In the genomic region with DNA sequence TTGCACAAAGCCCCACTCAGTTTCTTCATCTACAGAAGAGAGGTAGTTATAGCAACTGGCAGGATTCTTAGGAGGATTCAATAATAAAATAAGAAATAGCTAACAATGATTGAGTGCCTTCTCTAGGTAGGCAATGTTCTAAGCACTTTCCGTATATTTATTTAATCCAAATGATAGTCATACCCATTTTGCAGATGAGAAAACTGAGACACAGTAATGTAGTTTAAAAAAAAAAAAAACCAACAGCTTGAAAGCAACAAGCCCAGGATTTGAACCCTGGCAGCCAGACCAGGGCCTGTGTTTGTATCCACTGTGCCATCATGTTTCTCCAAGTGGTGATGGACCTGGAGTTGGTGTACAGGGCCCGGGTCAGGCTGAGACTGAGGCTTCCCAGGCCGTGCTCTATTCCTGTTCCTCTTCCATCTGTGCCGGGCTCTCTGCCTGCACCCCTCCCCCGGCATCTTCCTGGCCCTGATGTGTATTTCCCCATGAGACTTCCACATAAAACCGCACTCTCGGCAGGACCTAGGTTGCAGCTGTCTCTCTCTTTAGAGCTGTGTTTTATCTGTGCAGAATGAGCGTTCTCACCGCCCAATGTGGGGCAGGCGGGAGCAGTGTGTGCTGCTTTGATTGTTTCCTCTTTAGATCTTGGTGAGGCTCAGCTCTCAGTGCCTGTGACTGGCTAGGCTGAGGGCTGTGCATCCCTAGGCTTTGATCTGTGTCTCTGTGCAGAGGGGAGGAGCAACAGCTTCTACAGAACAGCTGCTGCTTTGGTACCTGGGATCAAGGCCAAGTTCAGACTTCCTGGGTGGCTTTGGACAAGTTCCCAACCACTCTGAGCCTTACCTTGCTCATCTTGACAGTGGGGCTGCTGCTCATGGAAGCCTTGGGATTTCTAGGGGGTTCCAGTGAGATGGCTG, we compare ENCODE assay signal across 8 cellular contexts. TPM values are rescaled to one million over a fixed set of nuclear protein-coding genes. Genes with fewer than 3 reads are reported as not detected.
A peak's percentile ranks its signal among the peaks of the same experiment; 100 is the strongest.
DNase-seq lines count a peak whose midpoint lies in the region; ATAC-seq, FAIRE-seq and TF ChIP-seq lines count a peak whose summit lies in the region.

No MANE protein-coding gene starts in this region.

- H3K36me3 ChIP-seq in GM12878 (ENCODE audit: control insufficient read depth in 2 of 2, insufficient read depth in 2 of 2, low read length in 1 of 2) (no peaks in the 10 kb centered on the region), pancreas (no peaks in the 10 kb centered on the region)

- ATAC-seq in GM12878 (peak; percentile 76), pancreas (peak in 3 of 4 donors; percentile 28 to 74 (median 67)), HG02763 (IDR thresholded peaks at IDR 0.05; ENCODE audit: unreplicated experiment) (no peak)

- no peak for TF ChIP-seq CTCF in GM12878 (IDR thresholded peaks at IDR 0.05 in 2 of 3, conservative IDR thresholded peaks at IDR 0.05 in 1 of 3; ENCODE audit: control insufficient read depth in 2 of 3, extremely low read depth in 1 of 3, insufficient read depth in 1 of 3, low read depth in 3 of 3, low read length in 3 of 3)
- TF ChIP-seq CTCF in pancreas (IDR thresholded peaks at IDR 0.05) = no peak

- intact Hi-C loops in GM12878 (cut with micrococcal nuclease; ENCODE audit: unreplicated experiment) (no loop called here), pancreas (cut with DNase I) (no loop called here)

- POLR2A ChIA-PET in GM12878 (lab: Charles Lee) = interaction anchor here (0.6 to 2.4 kb wide), 6 partner anchors 9 to 101 kb away, joined by 3 to 13 read pairs (median 4); no protein-coding TSS in a partner anchor

- TF ChIP-seq POLR2A in GM12878 (IDR thresholded peaks at IDR 0.05; ENCODE audit: low read depth, low read length) = no peak

- peak overlapping the region; percentile 12; the same call in 1 of the 2 replicates for H3K4me2 ChIP-seq in GM12878 (ENCODE audit: control insufficient read depth, insufficient read depth)

- 58% methylated on average over 10 of the region's 10 CpGs for WGBS in GM12878 (ENCODE audit: insufficient coverage, insufficient replicate concordance, low lambda C conversion rate, missing lambda C conversion rate)
- 41 to 52% methylated on average over 10 of the region's 10 CpGs for WGBS in pancreas, 2 donors

- H3K9me3 ChIP-seq in GM12878 (replicated peaks; ENCODE audit: control insufficient read depth, insufficient read depth, low read length) (no peaks in the 10 kb centered on the region), pancreas (no peaks in the 10 kb centered on the region)

- RAD21 ChIA-PET in GM12878 (lab: Charles Lee; ENCODE audit: unreplicated experiment) = interaction anchor here (0.5 to 1.7 kb wide), 8 partner anchors 10 to 639 kb away, joined by 3 to 6 read pairs (median 4); no protein-coding TSS in a partner anchor

- H3K27me3 ChIP-seq in GM12878 (replicated peaks in 1 of 2; ENCODE audit: control insufficient read depth in 2 of 2, insufficient read depth in 2 of 2, low read length in 1 of 2) (no peaks in the 10 kb centered on the region), pancreas (no peaks in the 10 kb centered on the region)

- H3K27ac ChIP-seq in GM12878 (ENCODE audit: control insufficient read depth, insufficient read depth) = no peak overlapping the region
- no peak overlapping the region for H3K27ac ChIP-seq in pancreas

- H4K20me1 ChIP-seq in GM12878 (ENCODE audit: control insufficient read depth, insufficient read depth) = no peaks in the 10 kb centered on the region

- no peak for FAIRE-seq in GM12878 (lab: Jason Lieb, UNC)
- FAIRE-seq in pancreas (lab: Jason Lieb, UNC) = no peak

- SMC1A ChIA-PET in GM12878 (lab: Charles Lee; ENCODE audit: uncharacterized antibody, unreplicated experiment) = interaction anchor here (0.7 to 2.6 kb wide), 11 partner anchors 9 to 214 kb away, joined by 3 to 19 read pairs (median 5); no protein-coding TSS in a partner anchor

- TF ChIP-seq RAD21 in GM12878 (IDR thresholded peaks at IDR 0.05; ENCODE audit: insufficient read depth, low read depth, low read length) = no peak

- H3K4me3 ChIP-seq in GM12878 (no peak overlapping the region), pancreas (no peak overlapping the region)

- no peaks in the 10 kb centered on the region for H3K79me2 ChIP-seq in GM12878 (ENCODE audit: control insufficient read depth, insufficient read depth, low read length)

- H3K4me1 ChIP-seq in GM12878 (ENCODE audit: control insufficient read depth, insufficient read depth, low read length) (peaks cover 15% of the 10 kb centered on the region), pancreas (peaks cover 6% of the 10 kb centered on the region in 3 donors)

- no peak for TF ChIP-seq EP300 in GM12878 (IDR thresholded peaks at IDR 0.05; ENCODE audit: borderline replicate concordance in 1 of 2, control insufficient read depth in 1 of 2, low read depth in 2 of 2, low read length in 2 of 2)

- CTCF ChIA-PET in GM12878 (lab: Yijun Ruan, JAX) = interaction anchor here (0.6 to 1.9 kb wide), 7 partner anchors 9 to 185 kb away, joined by 3 to 7 read pairs (median 3); no protein-coding TSS in a partner anchor

- peak; percentile 25 for DNase-seq in activated T-cell treated with anti-CD3 and anti-CD28 coated beads for 1 hour (ENCODE audit: low read depth)
- DNase-seq in activated T-cell treated with anti-CD3 and anti-CD28 coated beads for 4 hours = no peak
- DNase-seq in NCI-H2107 treated with DMSO at 0.1 percent for 48 hours (lab: John Stamatoyannopoulos, UW; ENCODE audit: unreplicated experiment) = peak; percentile 67
- DNase-seq in GM12878 (ENCODE audit: low read depth, low spot score) = no peak
- no peak for DNase-seq in pancreas
- no peak for DNase-seq in NCI-H510A (lab: John Stamatoyannopoulos, UW)
- DNase-seq in NCI-H82 treated with DMSO at 0.1 percent for 48 hours (lab: John Stamatoyannopoulos, UW; ENCODE audit: unreplicated experiment) = no peak

- in situ Hi-C loops in GM12878 (cut with MboI) = no loop called here

- no peak overlapping the region; the same call in 1 of the 2 replicates for H2AFZ ChIP-seq in GM12878 (ENCODE audit: control insufficient read depth, low read depth, low read length)

- H3K9ac ChIP-seq in GM12878 (ENCODE audit: control insufficient read depth, insufficient read depth, low read length) = no peak overlapping the region

- BruUV-seq in GM12878 (replicated peaks; lab: Mats Ljungman, UMichigan) = no TSS peak

TF ChIP-seq in GM12878, 131 proteins besides CTCF, POLR2A, EP300 and RAD21 (continues in another document):
- 0 out of 2 replicates have a peak, but pooled peaks have one; percentile 14 for TF ChIP-seq LARP7 (IDR thresholded peaks at IDR 0.05)
- no peak for TF ChIP-seq TARDBP (IDR thresholded peaks at IDR 0.05; ENCODE audit: borderline replicate concordance)
- no peak for TF ChIP-seq STAT1 (conservative IDR thresholded peaks at IDR 0.05)
- TF ChIP-seq BCL11A (IDR thresholded peaks at IDR 0.05; ENCODE audit: low read depth, low read length) = no peak
- no peak for TF ChIP-seq TBL1XR1 (IDR thresholded peaks at IDR 0.05; ENCODE audit: low read depth, low read length)
- TF ChIP-seq ETV6 (conservative IDR thresholded peaks at IDR 0.05 in 1 of 2, IDR thresholded peaks at IDR 0.05 in 1 of 2; ENCODE audit: borderline replicate concordance in 1 of 2, low read depth in 1 of 2) = peak in 1 of 2 experiments; percentile 45; a peak in 1 of 4 replicates
- no peak for TF ChIP-seq CEBPB (IDR thresholded peaks at IDR 0.05; ENCODE audit: borderline replicate concordance in 1 of 2, low read depth in 2 of 2, low read length in 2 of 2)
- no peak for TF ChIP-seq TCF7 (IDR thresholded peaks at IDR 0.05; ENCODE audit: borderline replicate concordance)
- TF ChIP-seq PAX8 (IDR thresholded peaks at IDR 0.05) = no peak
- TF ChIP-seq TCF12 (IDR thresholded peaks at IDR 0.05; ENCODE audit: low read depth, low read length) = no peak
- no peak for TF ChIP-seq PML (IDR thresholded peaks at IDR 0.05; ENCODE audit: low read length)
- no peak for TF ChIP-seq ZNF622 (IDR thresholded peaks at IDR 0.05)
- TF ChIP-seq MXI1 (IDR thresholded peaks at IDR 0.05; ENCODE audit: low read depth, low read length) = no peak
- peak; percentile 63 for TF ChIP-seq EED (IDR thresholded peaks at IDR 0.05; ENCODE audit: low read depth)
- no peak for TF ChIP-seq CBX5 (IDR thresholded peaks at IDR 0.05; ENCODE audit: low read depth)

RNA-seq across cellular contexts. Expression of a gene that starts 49.5 kb away (rescaled TPM):
- 10.6 and 14.4 TPM in 2 replicates for total RNA-seq in GM12878 (2013; cell fraction: nucleolus; rRNA removed)
- 8.0 and 8.5 TPM in 2 replicates for total RNA-seq in GM12878 (2014; rRNA removed)
- 3.1 and 3.9 TPM in 2 replicates for total RNA-seq in GM12878 (2014; rRNA removed; fragmentation: Illumina TruSeq; extraction: Trizol)
- 40.5 and 40.6 TPM in 2 replicates for total RNA-seq in GM12878 (2021)
- 4.9 TPM for polyA plus RNA-seq in GM12878 (2011; ENCODE audit: low read depth)
- polyA plus RNA-seq in GM12878 (2011; rRNA removed) = 4.7 and 6.8 TPM in 2 replicates
- polyA plus RNA-seq in GM12878 (2011; cell fraction: cytosol; rRNA removed) = 9.0 and 15.7 TPM in 2 replicates
- 32.9 and 42.5 TPM in 2 replicates for polyA plus RNA-seq in GM12878 (2011; cell fraction: nucleus; rRNA removed)
- polyA plus RNA-seq in GM12878 (2012) = 11.0 and 15.1 TPM in 2 replicates
- polyA plus RNA-seq in GM12878 (2014; fragmentation: Illumina TruSeq; extraction: Trizol) = 6.5 and 14.9 TPM in 2 replicates
- 1 to 10 TPM; 2.6 to 6.2 TPM for polyA plus RNA-seq in GM12878 (2014; fragmentation: Nextera tagmentation; extraction: Ambion mirVana)
- polyA plus RNA-seq in GM12878 (2014; rRNA removed) = 16.5 and 21.9 TPM in 2 replicates
- polyA plus RNA-seq in GM12878 (2016; fragmentation: Nextera tagmentation; extraction: Ambion mirVana) = 10 to 100 TPM in 1 of 2 experiments, 1 to 10 TPM in 1; 7.3 to 23.8 TPM
- polyA minus RNA-seq in GM12878 (2011; rRNA and poly(A)+ RNA removed) = 4.6 and 11.5 TPM in 2 replicates
- 18.1 and 22.3 TPM in 2 replicates for polyA minus RNA-seq in GM12878 (2011; cell fraction: cytosol; rRNA and poly(A)+ RNA removed)
- polyA minus RNA-seq in GM12878 (2011; cell fraction: nucleus; rRNA and poly(A)+ RNA removed) = 8.6 and 14.6 TPM in 2 replicates
- total RNA-seq in pancreas = under 1 TPM; 0.24 to 1.00 (median 0.76) TPM
- 1 to 10 TPM in 1 of 2 donors, under 1 TPM in 1; 0.95 to 2.3 TPM for polyA plus RNA-seq in pancreas

Comparison
In these comparisons a context has a peak if more than half of its experiments do, and no peak if none do; other contexts are left out.
1. DNase-seq: peak in activated T-cell treated with anti-CD3 and anti-CD28 coated beads for 1 hour (single experiment) and NCI-H2107 treated with DMSO at 0.1 percent for 48 hours (single experiment); none in activated T-cell treated with anti-CD3 and anti-CD28 coated beads for 4 hours (single experiment), GM12878 (single experiment), pancreas (0 of 6), NCI-H510A (single experiment) and NCI-H82 treated with DMSO at 0.1 percent for 48 hours (single experiment).